Comparison of ENCODE assay signal across 8 cellular contexts in the genomic region with DNA sequence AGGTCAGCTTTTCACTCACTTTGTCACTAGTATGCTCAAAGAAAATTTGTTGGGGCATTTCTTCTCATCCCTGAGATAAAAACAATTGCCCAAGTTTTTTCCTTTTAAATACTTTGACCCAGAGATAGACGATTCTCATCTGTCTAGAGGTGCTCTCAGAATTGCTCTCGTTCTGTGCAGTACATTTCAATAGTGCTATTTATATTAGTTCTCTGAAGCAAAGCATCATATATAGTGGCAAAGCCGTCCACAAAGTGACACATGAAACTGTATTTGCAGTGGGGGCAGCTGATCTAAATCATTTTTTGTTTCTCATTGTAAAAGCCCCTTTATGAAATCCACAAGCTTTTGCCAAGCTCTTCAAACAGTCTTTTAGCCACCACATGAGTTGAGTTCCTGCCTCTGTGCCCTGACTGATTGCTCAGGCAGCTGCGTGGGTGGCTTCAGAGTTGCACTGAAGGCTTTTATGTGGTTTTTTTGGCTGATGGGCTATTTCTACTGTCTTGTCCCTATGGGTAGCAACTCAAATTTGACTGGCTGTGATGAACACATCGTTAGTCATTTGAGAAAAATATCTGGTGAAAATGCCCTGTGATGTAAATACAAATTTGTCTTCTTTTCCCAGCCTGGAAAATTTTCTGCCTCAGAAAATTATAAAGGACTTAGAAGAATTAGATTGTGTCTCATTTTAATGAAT.
DNase-seq lines count a peak whose midpoint lies in the region; ATAC-seq and TF ChIP-seq lines count a peak whose summit lies in the region.

No MANE protein-coding gene starts in this region.

- intact Hi-C loops in heart right ventricle (cut with DNase I): no loop called here

- H3K27ac ChIP-seq in heart right ventricle: no peak overlapping the region

- ATAC-seq in GM18520 (IDR thresholded peaks at IDR 0.05; ENCODE audit: unreplicated experiment) (peak; percentile 81), HG02938 (IDR thresholded peaks at IDR 0.05; ENCODE audit: unreplicated experiment) (peak; percentile 90), heart right ventricle (no peak)

- peaks cover 0 to 6% (median 0%) of the 10 kb centered on the region in 9 donors for H3K4me1 ChIP-seq in heart right ventricle

- 67 to 72% methylated on average over 5 of the region's 5 CpGs for WGBS in heart right ventricle, 2 donors

- H3K36me3 ChIP-seq in heart right ventricle: no peaks in the 10 kb centered on the region

- H3K4me3 ChIP-seq in choroid plexus epithelial cell (ENCODE audit: low read depth, low read length): no peak overlapping the region
- no peak overlapping the region for H3K4me3 ChIP-seq in heart right ventricle

- H3K9me3 ChIP-seq in heart right ventricle: no peaks in the 10 kb centered on the region

- TF ChIP-seq CTCF in choroid plexus epithelial cell (conservative IDR thresholded peaks at IDR 0.05; ENCODE audit: low read depth, low read length) (no peak), heart right ventricle (IDR thresholded peaks at IDR 0.05) (no peak)

- no peaks in the 10 kb centered on the region for H3K27me3 ChIP-seq in heart right ventricle

- DNase-seq in SW480 (ENCODE audit: low spot score) (peak; percentile 97), choroid plexus epithelial cell (ENCODE audit: low read depth) (peak; percentile 75), NCI-H82 (lab: John Stamatoyannopoulos, UW) (no peak), NCI-H774 (lab: John Stamatoyannopoulos, UW) (no peak), heart right ventricle (no peak)
- peak; percentile 55 for DNase-seq in stimulated activated CD8-positive, alpha-beta memory T cell treated with anti-CD3 and anti-CD28 coated beads, Interleukin-12 subunit alpha, Interleukin-12 subunit beta, amount 100 ng/mL, for 4 hours (ENCODE audit: low read depth)

Comparison
In these comparisons a context has a peak if more than half of its experiments do, and no peak if none do; other contexts are left out.
1. ATAC-seq: peak in GM18520 (single experiment) and HG02938 (single experiment); none in heart right ventricle (0 of 8).
2. DNase-seq: peak in SW480 (single experiment), choroid plexus epithelial cell (single experiment) and stimulated activated CD8-positive, alpha-beta memory T cell treated with anti-CD3 and anti-CD28 coated beads, Interleukin-12 subunit alpha, Interleukin-12 subunit beta, amount 100 ng/mL, for 4 hours (single experiment); none in NCI-H82 (single experiment), NCI-H774 (single experiment) and heart right ventricle (0 of 2).